In genomic region chr3:157103860-157104259, GRCh38 we compare ENCODE assay signal across 15 cellular contexts. TPM values are rescaled to one million over a fixed set of nuclear protein-coding genes. Genes with fewer than 3 reads are reported as not detected.
DNase-seq lines count a peak whose midpoint lies in the region; ATAC-seq and TF ChIP-seq lines count a peak whose summit lies in the region.
"Had no signal": no experiment of that assay in that cellular context is flagged by ENCODE, and none has a peak within 500 bp of the region (broad histone marks: within the 10 kb centered on the region; RNA-seq: fewer than 3 reads in every experiment).

No MANE protein-coding gene starts in this region.

- intact Hi-C loops in activated CD4-positive, alpha-beta T cell treated with anti-CD3 and anti-CD28 coated beads for 36 hours (cut with DNase I, micrococcal nuclease), result loop anchor here (1.0 to 2.0 kb wide), 4 partner anchors 15 to 25 kb away; no protein-coding TSS in a partner anchor

- H3K9ac ChIP-seq in smooth muscle cell (ENCODE audit: low read depth), result no peak overlapping the region

- peak overlapping the region; percentile 88 for H3K27ac Mint-ChIP-seq in activated CD4-positive, alpha-beta T cell treated with anti-CD3 and anti-CD28 coated beads for 36 hours
- H3K27ac Mint-ChIP-seq in activated CD4-positive, alpha-beta memory T cell treated with anti-CD3 and anti-CD28 coated beads, Interleukin-2, amount 10 ng/mL, durations not matched to agents 7 days and 5 days, result peak overlapping the region; percentile 83
- H3K27ac Mint-ChIP-seq: stimulated activated naive CD8-positive, alpha-beta T cell treated with anti-CD3 and anti-CD28 coated beads, Interleukin-15, amount 100 ng/mL, for 72 hours had no signal

- peaks cover 45% of the 10 kb centered on the region for H3K4me1 Mint-ChIP-seq in activated CD4-positive, alpha-beta T cell treated with anti-CD3 and anti-CD28 coated beads for 36 hours
- peaks cover 62% of the 10 kb centered on the region for H3K4me1 Mint-ChIP-seq in activated CD4-positive, alpha-beta memory T cell treated with anti-CD3 and anti-CD28 coated beads, Interleukin-2, amount 10 ng/mL, durations not matched to agents 7 days and 5 days

- H3F3A ChIP-seq in smooth muscle cell (ENCODE audit: low read depth), result peaks cover 6% of the 10 kb centered on the region

- H3K27ac ChIP-seq in smooth muscle cell (ENCODE audit: low read depth), result no peak overlapping the region
- H3K27ac ChIP-seq: breast epithelium, PC-9 had no signal

- H3K27me3 ChIP-seq in smooth muscle cell (ENCODE audit: low read depth), result no peaks in the 10 kb centered on the region
- H3K27me3 ChIP-seq: breast epithelium had no signal

- DNase-seq in activated CD4-positive, alpha-beta T cell treated with anti-CD3 and anti-CD28 coated beads for 36 hours, result no peak
- DNase-seq in activated CD4-positive, alpha-beta T cell treated with anti-CD3 and anti-CD28 coated beads for 48 hours, result no peak
- DNase-seq in activated CD4-positive, alpha-beta memory T cell treated with anti-CD3 and anti-CD28 coated beads, Interleukin-2, amount 10 ng/mL, durations not matched to agents 7 days and 5 days, result no peak
- no peak for DNase-seq in smooth muscle cell (lab: John Stamatoyannopoulos, UW; ENCODE audit: unreplicated experiment)
- DNase-seq in RPMI8226, result no peak
- no peak for DNase-seq in NCI-H2196 treated with DMSO at 0.1 percent for 48 hours (lab: John Stamatoyannopoulos, UW; ENCODE audit: unreplicated experiment)
- DNase-seq in SW 1271 (lab: John Stamatoyannopoulos, UW), result no peak
- DNase-seq: activated T-cell treated with anti-CD3 and anti-CD28 coated beads, Interleukin-2, amount 50 U/mL, for 1 hour; DMS 273 treated with DMSO at 0.1 percent for 48 hours; Kasumi-1; stimulated activated CD4-positive, alpha-beta T cell treated with anti-CD3 and anti-CD28 coated beads, Interleukin-2, amount 100 ng/mL, for 24 hours; stimulated activated naive CD8-positive, alpha-beta T cell treated with anti-CD3 and anti-CD28 coated beads, Interleukin-15, amount 100 ng/mL, for 72 hours had no signal

- TF ChIP-seq CTCF in smooth muscle cell (IDR thresholded peaks at IDR 0.05; ENCODE audit: borderline replicate concordance, insufficient read depth, poor library complexity, severe bottlenecking), result no peak

- H3K4me1 ChIP-seq in smooth muscle cell (ENCODE audit: low read depth), result peaks cover 9% of the 10 kb centered on the region
- H3K4me1 ChIP-seq: breast epithelium had no signal

- ATAC-seq in activated CD4-positive, alpha-beta T cell treated with anti-CD3 and anti-CD28 coated beads for 36 hours, result no peak
- peak; percentile 13 for ATAC-seq in HG02870 (IDR thresholded peaks at IDR 0.05; ENCODE audit: unreplicated experiment)
- ATAC-seq: stimulated activated naive CD8-positive, alpha-beta T cell treated with anti-CD3 and anti-CD28 coated beads, Interleukin-15, amount 100 ng/mL, for 72 hours had no signal

- no peaks in the 10 kb centered on the region for H3K27me3 Mint-ChIP-seq in activated CD4-positive, alpha-beta T cell treated with anti-CD3 and anti-CD28 coated beads for 36 hours
- no peaks in the 10 kb centered on the region for H3K27me3 Mint-ChIP-seq in activated CD4-positive, alpha-beta memory T cell treated with anti-CD3 and anti-CD28 coated beads, Interleukin-2, amount 10 ng/mL, durations not matched to agents 7 days and 5 days
- H3K27me3 Mint-ChIP-seq: stimulated activated naive CD8-positive, alpha-beta T cell treated with anti-CD3 and anti-CD28 coated beads, Interleukin-15, amount 100 ng/mL, for 72 hours had no signal

- CTCF ChIA-PET in activated CD4-positive, alpha-beta T cell treated with anti-CD3 and anti-CD28 coated beads for 36 hours (lab: Charles Lee), result interaction anchor here (0.7 to 1.6 kb wide), 6 partner anchors 10 to 311 kb away, joined by 3 to 6 read pairs (median 4); no protein-coding TSS in a partner anchor
- CTCF ChIA-PET in activated CD4-positive, alpha-beta memory T cell treated with anti-CD3 and anti-CD28 coated beads, Interleukin-2, amount 10 ng/mL, durations not matched to agents 7 days and 5 days (lab: Charles Lee), result interaction anchor here (1.2 to 2.7 kb wide), 5 partner anchors 9 to 952 kb away, joined by 3 to 9 read pairs (median 5); partner anchors contain the start of gene TIPARP

- H2AFZ ChIP-seq in smooth muscle cell (ENCODE audit: low read depth), result peak overlapping the region; percentile 45
- H2AFZ ChIP-seq: PC-9 had no signal

- POLR2A ChIA-PET in activated CD4-positive, alpha-beta T cell treated with anti-CD3 and anti-CD28 coated beads for 36 hours (lab: Charles Lee), result no interaction called here
- POLR2A ChIA-PET in activated CD4-positive, alpha-beta memory T cell treated with anti-CD3 and anti-CD28 coated beads, Interleukin-2, amount 10 ng/mL, durations not matched to agents 7 days and 5 days (lab: Charles Lee), result interaction anchor here (1.5 to 11.5 kb wide), 4 partner anchors 12 to 56 kb away, joined by 5 to 83 read pairs (median 35); partner anchors contain the start of gene CCNL1

- H3K4me3 Mint-ChIP-seq in activated CD4-positive, alpha-beta T cell treated with anti-CD3 and anti-CD28 coated beads for 36 hours, result no peak overlapping the region
- H3K4me3 Mint-ChIP-seq in activated CD4-positive, alpha-beta memory T cell treated with anti-CD3 and anti-CD28 coated beads, Interleukin-2, amount 10 ng/mL, durations not matched to agents 7 days and 5 days, result no peak overlapping the region
- H3K4me3 Mint-ChIP-seq: stimulated activated naive CD8-positive, alpha-beta T cell treated with anti-CD3 and anti-CD28 coated beads, Interleukin-15, amount 100 ng/mL, for 72 hours had no signal

- H3K9me3 ChIP-seq in smooth muscle cell (replicated peaks; ENCODE audit: low read depth), result no peaks in the 10 kb centered on the region
- H3K9me3 ChIP-seq: breast epithelium had no signal

- no peak overlapping the region for H3K4me2 ChIP-seq in smooth muscle cell
- H3K4me2 ChIP-seq: PC-9 had no signal

- no peak overlapping the region for H3K4me3 ChIP-seq in smooth muscle cell
- H3K4me3 ChIP-seq: breast epithelium, PC-9 had no signal

- 80% methylated on average over 2 of the region's 2 CpGs for WGBS in smooth muscle cell (ENCODE audit: low lambda C conversion rate)

- no peaks in the 10 kb centered on the region for H3K36me3 Mint-ChIP-seq in activated CD4-positive, alpha-beta T cell treated with anti-CD3 and anti-CD28 coated beads for 36 hours (ENCODE audit: low read depth)
- H3K36me3 Mint-ChIP-seq in activated CD4-positive, alpha-beta memory T cell treated with anti-CD3 and anti-CD28 coated beads, Interleukin-2, amount 10 ng/mL, durations not matched to agents 7 days and 5 days (ENCODE audit: low read depth), result peaks cover 5% of the 10 kb centered on the region

- H3K9me3 Mint-ChIP-seq in activated CD4-positive, alpha-beta T cell treated with anti-CD3 and anti-CD28 coated beads for 36 hours (ENCODE audit: low read depth), result no peaks in the 10 kb centered on the region
- no peaks in the 10 kb centered on the region for H3K9me3 Mint-ChIP-seq in activated CD4-positive, alpha-beta memory T cell treated with anti-CD3 and anti-CD28 coated beads, Interleukin-2, amount 10 ng/mL, durations not matched to agents 7 days and 5 days
- H3K9me3 Mint-ChIP-seq: stimulated activated naive CD8-positive, alpha-beta T cell treated with anti-CD3 and anti-CD28 coated beads, Interleukin-15, amount 100 ng/mL, for 72 hours had no signal

- no peaks in the 10 kb centered on the region for H4K20me1 ChIP-seq in smooth muscle cell (ENCODE audit: low read depth)

- no peaks in the 10 kb centered on the region for H3K79me2 ChIP-seq in smooth muscle cell (ENCODE audit: low read depth)

- H3K36me3 ChIP-seq in smooth muscle cell (ENCODE audit: low read depth), result no peaks in the 10 kb centered on the region
- H3K36me3 ChIP-seq: breast epithelium had no signal

RNA-seq across cellular contexts. Expression of gene CCNL1, which starts 56.1 kb away (rescaled TPM):
- 100 to 1,000 TPM; 163 to 215 TPM for total RNA-seq in activated CD4-positive, alpha-beta T cell treated with anti-CD3 and anti-CD28 coated beads for 36 hours
- 100 to 1,000 TPM; 223 to 249 TPM for total RNA-seq in activated CD4-positive, alpha-beta memory T cell treated with anti-CD3 and anti-CD28 coated beads, Interleukin-2, amount 10 ng/mL, durations not matched to agents 7 days and 5 days
- total RNA-seq in smooth muscle cell, result 599 and 780 TPM in 2 replicates
- polyA plus RNA-seq in smooth muscle cell, result 173 and 184 TPM in 2 replicates
